ENCODE assay signal across 11 cellular contexts in the genomic region with DNA sequence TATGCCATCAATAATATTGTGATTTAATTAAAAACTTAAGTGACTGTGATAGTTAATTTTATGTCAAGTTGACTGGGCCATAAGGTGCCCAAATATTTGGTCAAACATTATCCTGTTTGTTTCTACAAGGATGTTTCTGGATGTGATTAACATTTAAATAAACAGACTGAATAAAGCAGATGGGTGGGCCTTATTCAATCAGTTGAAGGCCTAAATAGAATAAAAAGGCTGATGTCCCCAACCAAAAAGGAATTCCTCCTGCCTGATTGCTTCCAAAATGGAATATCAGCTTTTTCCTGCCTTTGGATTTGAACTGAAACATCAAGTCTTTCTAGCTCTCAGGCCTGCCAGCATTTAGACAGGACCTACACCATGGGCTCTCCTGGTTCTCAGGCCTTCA.
"Had no signal": no experiment of that assay in that cellular context is flagged by ENCODE, and none has a peak within 500 bp of the region (broad histone marks: within the 10 kb centered on the region; RNA-seq: fewer than 3 reads in every experiment).

No MANE protein-coding gene starts in this region.

- H3K36me3 ChIP-seq: HAP-1 had no signal

- H3K9ac ChIP-seq: GM23248 had no signal

- H3K4me3 ChIP-seq: GM23248, GM23338, HAP-1 had no signal

- H3K4me1 ChIP-seq: HAP-1 had no signal

- DNase-seq: GM23248, GOT3, H7, H9, HCEC 1CT, HFFc6 had no signal

- H3K4me2 ChIP-seq: GM23338 had no signal

- H3K27ac ChIP-seq: GM23248 had no signal

- H2AFZ ChIP-seq: GM23248, GM23338 had no signal

- ATAC-seq: GM23338, HCT116 had no signal

- FAIRE-seq: H1, H54 had no signal
